13 cellular contexts compared by ENCODE assay signal in the genomic region with DNA sequence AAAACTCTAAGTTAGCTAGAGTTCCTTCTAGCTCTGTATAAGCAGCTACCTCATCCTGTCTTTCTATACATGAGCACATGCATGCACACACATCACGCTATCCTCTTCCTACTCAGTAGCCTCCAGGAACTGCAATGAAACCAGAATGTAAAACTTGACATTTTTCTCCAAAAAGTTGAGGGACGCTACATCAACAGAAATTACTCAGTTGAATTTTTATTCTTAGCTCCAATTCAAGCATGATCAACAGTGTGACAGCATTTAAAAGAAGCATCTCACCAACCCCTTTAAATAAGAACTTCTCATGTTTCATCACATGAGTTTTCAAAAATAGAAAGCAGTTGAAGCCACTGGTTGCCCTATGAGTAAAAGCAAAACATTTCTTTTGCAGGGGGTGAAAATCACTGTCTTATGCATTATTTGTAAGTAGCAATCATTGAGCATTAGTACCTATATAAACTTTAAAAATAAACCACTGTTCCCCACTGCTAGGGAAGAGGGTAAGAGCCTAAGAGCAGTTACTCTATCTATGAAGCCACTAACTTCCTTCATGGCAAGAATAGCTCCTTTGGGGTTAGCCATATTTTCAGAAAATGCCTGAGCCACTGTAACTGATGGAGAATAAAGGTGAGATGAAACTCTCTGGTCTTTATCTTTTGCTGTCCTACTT.
A peak's percentile ranks its signal among the peaks of the same experiment; 100 is the strongest.
DNase-seq lines count a peak whose midpoint lies in the region; ATAC-seq and TF ChIP-seq lines count a peak whose summit lies in the region.
"Had no signal": no experiment of that assay in that cellular context is flagged by ENCODE, and none has a peak within 500 bp of the region (broad histone marks: within the 10 kb centered on the region; RNA-seq: fewer than 3 reads in every experiment).

No MANE protein-coding gene starts in this region.

- H2AFZ ChIP-seq in OCI-LY7 (ENCODE audit: low read length) (no peak overlapping the region), hepatocyte (no peak overlapping the region)

- no peaks in the 10 kb centered on the region for H3K27me3 Mint-ChIP-seq in activated T-helper 17 cell treated with anti-CD3 and anti-CD28 coated beads, Interleukin-2, amount 50 U/mL, for 72 hours
- H3K27me3 Mint-ChIP-seq: B cell had no signal

- no peak for TF ChIP-seq CTCF in GM13976 (IDR thresholded peaks at IDR 0.05; ENCODE audit: borderline replicate concordance, control extremely low read depth, extremely low read depth, insufficient read depth, missing control alignments)
- TF ChIP-seq CTCF in OCI-LY7 (conservative IDR thresholded peaks at IDR 0.05; ENCODE audit: low read length) = no peak
- TF ChIP-seq CTCF in hepatocyte (IDR thresholded peaks at IDR 0.05; ENCODE audit: poor library complexity) = no peak

- H3K4me1 ChIP-seq in OCI-LY7 (ENCODE audit: insufficient read depth, low read length, poor library complexity, severe bottlenecking) (no peaks in the 10 kb centered on the region), hepatocyte (ENCODE audit: insufficient read depth) (no peaks in the 10 kb centered on the region)

- no peaks in the 10 kb centered on the region for H3K27me3 ChIP-seq in hepatocyte

- no peaks in the 10 kb centered on the region for H3K4me1 Mint-ChIP-seq in activated T-helper 17 cell treated with anti-CD3 and anti-CD28 coated beads, Interleukin-2, amount 50 U/mL, for 72 hours
- H3K4me1 Mint-ChIP-seq: activated naive CD8-positive, alpha-beta T cell treated with anti-CD3 and anti-CD28 coated beads for 36 hours; naive thymus-derived CD8-positive, alpha-beta T cell had no signal

- H3K9me2 ChIP-seq in OCI-LY7 (ENCODE audit: insufficient read depth, low read length) (no peaks in the 10 kb centered on the region), hepatocyte (replicated peaks; ENCODE audit: insufficient read depth) (no peaks in the 10 kb centered on the region)

- H3K27ac ChIP-seq in OCI-LY7 (ENCODE audit: low read depth, low read length, poor library complexity, severe bottlenecking) = no peak overlapping the region
- H3K27ac ChIP-seq in hepatocyte = no peak overlapping the region

- 97% methylated on average over 2 of the region's 2 CpGs for WGBS in hepatocyte (ENCODE audit: low lambda C conversion rate, missing lambda C conversion rate)

- POLR2A ChIA-PET in OCI-LY7 (lab: Charles Lee) = interaction anchor here (0.8 to 1.2 kb wide), 3 partner anchors 13 to 1148 kb away, joined by 3 read pairs; no protein-coding TSS in a partner anchor

- no peaks in the 10 kb centered on the region for H3K36me3 Mint-ChIP-seq in activated T-helper 17 cell treated with anti-CD3 and anti-CD28 coated beads, Interleukin-2, amount 50 U/mL, for 72 hours (ENCODE audit: low read depth)
- H3K36me3 Mint-ChIP-seq: activated naive CD8-positive, alpha-beta T cell treated with anti-CD3 and anti-CD28 coated beads for 36 hours; naive thymus-derived CD8-positive, alpha-beta T cell had no signal

- intact Hi-C loops in OCI-LY7 (cut with micrococcal nuclease; ENCODE audit: unreplicated experiment) = no loop called here

- H3K36me3 ChIP-seq in OCI-LY7 (ENCODE audit: insufficient read depth, low read length) = no peaks in the 10 kb centered on the region
- no peaks in the 10 kb centered on the region for H3K36me3 ChIP-seq in hepatocyte (replicated peaks; ENCODE audit: insufficient read depth, low read depth)

- H4K20me1 ChIP-seq in OCI-LY7 (ENCODE audit: insufficient read depth, low read length) (no peaks in the 10 kb centered on the region), hepatocyte (ENCODE audit: insufficient read depth, poor library complexity, severe bottlenecking) (no peaks in the 10 kb centered on the region)

- BruUV-seq in OCI-LY7 (replicated peaks; lab: Mats Ljungman, UMichigan) = no TSS peak

- ATAC-seq in GM19455 (IDR thresholded peaks at IDR 0.05; ENCODE audit: unreplicated experiment) (peak; percentile 80), HG02973 (IDR thresholded peaks at IDR 0.05; ENCODE audit: unreplicated experiment) (peak; percentile 58)
- peak; percentile 47 for ATAC-seq in activated T-helper 17 cell treated with anti-CD3 and anti-CD28 coated beads, Interleukin-2, amount 50 U/mL, for 72 hours (replicated peaks)
- ATAC-seq: naive thymus-derived CD8-positive, alpha-beta T cell had no signal

- in situ Hi-C loops in GM13976 (cut with MboI; ENCODE audit: low sequenced_read_pairs, unreplicated experiment) = no loop called here

- no peaks in the 10 kb centered on the region for H3K9me3 Mint-ChIP-seq in activated T-helper 17 cell treated with anti-CD3 and anti-CD28 coated beads, Interleukin-2, amount 50 U/mL, for 72 hours
- H3K9me3 Mint-ChIP-seq: activated B cell treated with CpG ODN at 0.5 μM for 24 hours; activated naive CD8-positive, alpha-beta T cell treated with anti-CD3 and anti-CD28 coated beads for 36 hours had no signal

- H3K4me2 ChIP-seq in OCI-LY7 (ENCODE audit: low read length) (no peak overlapping the region), hepatocyte (no peak overlapping the region)

- CTCF ChIA-PET in OCI-LY7 (lab: Charles Lee; ENCODE audit: unreplicated experiment) = no interaction called here

- no peaks in the 10 kb centered on the region for H3K79me2 ChIP-seq in OCI-LY7 (ENCODE audit: insufficient read depth, low read depth, low read length)
- no peaks in the 10 kb centered on the region for H3K79me2 ChIP-seq in hepatocyte

- no peak overlapping the region for H3K27ac Mint-ChIP-seq in activated T-helper 17 cell treated with anti-CD3 and anti-CD28 coated beads, Interleukin-2, amount 50 U/mL, for 72 hours
- H3K27ac Mint-ChIP-seq: activated B cell treated with CpG ODN at 0.5 μM for 24 hours; activated naive CD8-positive, alpha-beta T cell treated with anti-CD3 and anti-CD28 coated beads for 36 hours; B cell; naive thymus-derived CD8-positive, alpha-beta T cell had no signal

- DNase-seq in GM13976 (ENCODE audit: low spot score) (peak; percentile 29), OCI-LY7 (ENCODE audit: low spot score) (no peak), hepatocyte (ENCODE audit: low spot score) (no peak), GF-D8 (lab: John Stamatoyannopoulos, UW) (no peak)
- DNase-seq in activated T-cell treated with anti-CD3 and anti-CD28 coated beads, Interleukin-2, amount 50 U/mL, for 48 hours = no peak
- DNase-seq: activated B cell treated with CpG ODN at 0.5 μM for 24 hours; activated naive CD8-positive, alpha-beta T cell treated with anti-CD3 and anti-CD28 coated beads for 36 hours; naive thymus-derived CD8-positive, alpha-beta T cell; NCI-H1092 had no signal

- H3K9me3 ChIP-seq in OCI-LY7 (ENCODE audit: low read length) (no peaks in the 10 kb centered on the region), hepatocyte (ENCODE audit: low read depth) (no peaks in the 10 kb centered on the region)

- no peak overlapping the region for H3K4me3 Mint-ChIP-seq in activated T-helper 17 cell treated with anti-CD3 and anti-CD28 coated beads, Interleukin-2, amount 50 U/mL, for 72 hours
- H3K4me3 Mint-ChIP-seq: activated B cell treated with CpG ODN at 0.5 μM for 24 hours; activated naive CD8-positive, alpha-beta T cell treated with anti-CD3 and anti-CD28 coated beads for 36 hours; B cell; naive thymus-derived CD8-positive, alpha-beta T cell had no signal

- H3K4me3 ChIP-seq in OCI-LY7 (ENCODE audit: low read depth, low read length, poor library complexity, severe bottlenecking) = no peak overlapping the region
- no peak overlapping the region for H3K4me3 ChIP-seq in hepatocyte
